In the genomic region with DNA sequence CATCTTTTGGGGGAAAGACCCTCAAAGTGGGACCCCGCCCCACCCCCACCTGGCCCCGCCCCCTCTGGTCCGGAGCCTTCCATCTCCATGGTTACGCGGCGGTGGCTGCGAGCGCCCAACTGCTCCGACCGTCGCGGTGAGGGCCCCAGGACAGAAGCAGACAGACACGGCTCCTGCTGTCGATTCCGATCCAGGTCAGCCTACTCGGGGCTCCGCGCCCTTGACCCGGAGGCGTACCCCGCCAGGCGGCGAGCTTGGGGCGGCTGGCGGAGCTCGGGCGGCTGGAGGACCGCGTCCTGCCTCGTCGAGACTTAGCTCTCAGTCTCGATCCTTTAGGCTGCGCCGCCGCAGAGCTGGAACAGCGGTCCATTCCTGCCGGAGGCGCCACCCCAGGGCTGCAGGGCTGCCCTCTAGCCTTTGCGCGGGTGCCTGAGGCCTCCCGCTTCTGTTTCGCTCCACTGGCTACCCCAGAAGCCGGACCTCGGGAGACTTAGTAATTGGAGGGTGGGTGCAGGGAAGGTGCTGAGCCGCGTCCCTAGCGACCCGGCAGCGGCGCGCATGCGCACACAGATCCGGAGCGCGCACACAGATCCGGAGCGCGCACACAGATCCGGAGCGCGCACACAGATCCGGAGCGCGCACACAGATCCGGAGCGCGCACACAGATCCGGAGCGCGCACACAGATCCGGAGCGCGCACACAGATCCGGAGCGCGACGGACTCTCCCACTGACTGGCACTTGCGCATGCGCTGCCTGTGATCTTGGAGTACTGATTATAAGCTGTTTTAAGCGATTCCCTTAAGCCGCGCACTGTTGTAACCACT, we compare ENCODE assay signal across 8 cellular contexts. TPM values are rescaled to one million over a fixed set of nuclear protein-coding genes. Genes with fewer than 3 reads are reported as not detected.
DNase-seq lines count a peak whose midpoint lies in the region; ATAC-seq, FAIRE-seq and TF ChIP-seq lines count a peak whose summit lies in the region.

A gene with protein sequence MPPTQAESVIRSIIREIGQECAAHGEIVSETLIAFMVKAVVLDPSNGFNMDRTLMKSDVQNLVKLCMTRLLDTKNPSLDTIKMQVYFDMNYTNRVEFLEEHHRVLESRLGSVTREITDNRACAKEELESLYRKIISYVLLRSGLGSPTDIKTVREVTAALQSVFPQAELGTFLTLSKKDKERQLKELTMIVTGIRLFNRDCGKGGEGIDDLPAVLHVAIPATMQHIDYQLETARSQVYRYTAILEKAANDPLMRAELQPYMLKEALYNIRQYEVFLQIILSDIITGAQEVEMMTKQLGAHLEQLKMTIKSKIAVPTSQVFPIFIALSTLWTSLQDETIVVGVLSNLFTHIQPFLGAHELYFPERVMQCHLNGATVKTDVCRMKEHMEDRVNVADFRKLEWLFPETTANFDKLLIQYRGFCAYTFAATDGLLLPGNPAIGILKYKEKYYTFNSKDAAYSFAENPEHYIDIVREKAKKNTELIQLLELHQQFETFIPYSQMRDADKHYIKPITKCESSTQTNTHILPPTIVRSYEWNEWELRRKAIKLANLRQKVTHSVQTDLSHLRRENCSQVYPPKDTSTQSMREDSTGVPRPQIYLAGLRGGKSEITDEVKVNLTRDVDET (plus strand): TSS at position 77 of the 825 bp plus-strand sequence. CDS start 1,868 bp downstream, outside the sequence.

- H3K36me3 ChIP-seq in HUES64 (ENCODE audit: insufficient read depth, low read length) = no peaks in the 10 kb centered on the region
- H3K36me3 ChIP-seq in OCI-LY1 (ENCODE audit: insufficient read depth, low read length) = no peaks in the 10 kb centered on the region

- H3K4me2 ChIP-seq in OCI-LY1 (ENCODE audit: low read length) = peak within 1 kb of the TSS; percentile 91

- H3K79me2 ChIP-seq in OCI-LY1 (ENCODE audit: insufficient read depth, low read length) = no peaks in the 10 kb centered on the region

- no peaks in the 10 kb centered on the region for H3F3A ChIP-seq in OCI-LY1 (ENCODE audit: insufficient read depth, low read length)

- under 1% methylated on average over 81 of the region's 82 CpGs for WGBS in HUES64

- H4K20me1 ChIP-seq in OCI-LY1 (ENCODE audit: insufficient read depth, low read length) = no peaks in the 10 kb centered on the region

- DNase-seq in D721Med (ENCODE audit: insufficient read length, low spot score) (peak; percentile 48), activated T-cell treated with anti-CD3 and anti-CD28 coated beads for 4 hours (peak; percentile 58), epithelial cell of prostate (ENCODE audit: low read depth, low spot score) (peak; percentile 40), mucosa of gallbladder (ENCODE audit: low spot score) (peak; percentile 76)
- peak; percentile 55 to 58 for DNase-seq in stimulated activated CD8-positive, alpha-beta memory T cell treated with anti-CD3 and anti-CD28 coated beads, Interleukin-4, amount 100 ng/mL, for 1 hour (ENCODE audit: low read depth in 2 of 2, low spot score in 1 of 2)

- H3K4me1 ChIP-seq in HUES64 (ENCODE audit: insufficient read depth, low read length) (no peaks in the 10 kb centered on the region), OCI-LY1 (ENCODE audit: insufficient read depth, low read length, severe bottlenecking) (peaks cover 10% of the 10 kb centered on the region)

- H2AFZ ChIP-seq in OCI-LY1 (ENCODE audit: low read length) = peak within 1 kb of the TSS; percentile 96

- H3K27ac ChIP-seq in HUES64 (ENCODE audit: low read depth, low read length) (0 out of 2 replicates have a peak within 1 kb of the TSS, but pooled peaks have one; percentile 38), OCI-LY1 (ENCODE audit: low read depth, low read length, poor library complexity, severe bottlenecking) (no peak within 1 kb of the TSS), epithelial cell of prostate (peak within 1 kb of the TSS; percentile 40)

- H3K9ac ChIP-seq in HUES64 (ENCODE audit: low read depth, low read length) = peak within 1 kb of the TSS; percentile 69
- H3K9ac ChIP-seq in OCI-LY1 (ENCODE audit: low read length) = peak within 1 kb of the TSS; percentile 73

- FAIRE-seq in D721Med (lab: Jason Lieb, UNC) = no peak

- no peaks in the 10 kb centered on the region for H3K9me3 ChIP-seq in HUES64 (ENCODE audit: insufficient read depth, low read depth, low read length)
- no peaks in the 10 kb centered on the region for H3K9me3 ChIP-seq in OCI-LY1 (ENCODE audit: low read length)

- TF ChIP-seq CTCF in D721Med (IDR thresholded peaks at IDR 0.05; ENCODE audit: insufficient read depth, missing control alignments) = no peak
- TF ChIP-seq CTCF in OCI-LY1 (IDR thresholded peaks at IDR 0.05; ENCODE audit: low read length) = peak; percentile 19; the same call in 1 of the 2 replicates

- ATAC-seq in GM21515 (IDR thresholded peaks at IDR 0.05; ENCODE audit: unreplicated experiment) = peak; percentile 80

- H3K9me2 ChIP-seq in OCI-LY1 (ENCODE audit: low read depth, low read length) = no peaks in the 10 kb centered on the region

- no peaks in the 10 kb centered on the region for H3K27me3 ChIP-seq in HUES64 (ENCODE audit: insufficient read depth, low read length)
- no peaks in the 10 kb centered on the region for H3K27me3 ChIP-seq in OCI-LY1 (ENCODE audit: insufficient read depth, low read length)

- H3K4me3 ChIP-seq in HUES64 (ENCODE audit: low read length) = peak within 1 kb of the TSS; percentile 95
- peak within 1 kb of the TSS; percentile 74 for H3K4me3 ChIP-seq in OCI-LY1 (ENCODE audit: low read depth, low read length, poor library complexity, severe bottlenecking)

RNA-seq across cellular contexts. Expression of the gene that starts here (rescaled TPM):
- polyA plus RNA-seq in HUES64 (2013, experiment 1 of 2) = 0.25 TPM
- polyA plus RNA-seq in HUES64 (2013, experiment 2 of 2) = 0.32 TPM
- total RNA-seq in mucosa of gallbladder = 0.40 TPM

Comparison
In these comparisons a context has a peak if more than half of its experiments do, and no peak if none do; other contexts are left out.
1. Peak in DNase-seq in mucosa of gallbladder; RNA of the gene not detected or under 1 TPM.